7 cellular contexts compared by ENCODE assay signal in genomic region chr9:137359850-137360249, GRCh38. TPM values are rescaled to one million over a fixed set of nuclear protein-coding genes. Genes with fewer than 3 reads are reported as not detected.
"Had no signal": no experiment of that assay in that cellular context is flagged by ENCODE, and none has a peak within 500 bp of the region (broad histone marks: within the 10 kb centered on the region; RNA-seq: fewer than 3 reads in every experiment).

No MANE protein-coding gene starts in this region.

- DNase-seq: IMR-90, KBM-7 had no signal

- H3K4me2 ChIP-seq: KMS-11 had no signal

- H3K9ac ChIP-seq: KMS-11 had no signal

- ATAC-seq: K562 had no signal

- H3K27ac ChIP-seq: HL-60, KMS-11 had no signal

- FAIRE-seq: HTR-8/SVneo, K562 had no signal

- H3K4me3 ChIP-seq: K562 had no signal

RNA-seq across cellular contexts. Expression of gene NRARP, which starts 57.8 kb away (rescaled TPM):
- total RNA-seq: IMR-90 had no signal
- polyA plus RNA-seq: IgD-negative memory B cell had no signal
